16 cellular contexts compared by ENCODE assay signal in genomic region chr3:195179782-195180489, GRCh38.
A peak's percentile ranks its signal among the peaks of the same experiment; 100 is the strongest.
DNase-seq lines count a peak whose midpoint lies in the region; ATAC-seq, FAIRE-seq and TF ChIP-seq lines count a peak whose summit lies in the region.
"Had no signal": no experiment of that assay in that cellular context is flagged by ENCODE, and none has a peak within 500 bp of the region (broad histone marks: within the 10 kb centered on the region; RNA-seq: fewer than 3 reads in every experiment).

No MANE protein-coding gene starts in this region.

- H3K4me3 Mint-ChIP-seq in CD14-positive monocyte: peak overlapping the region; percentile 37 to 74
- H3K4me3 Mint-ChIP-seq: activated naive CD8-positive, alpha-beta T cell treated with anti-CD3 and anti-CD28 coated beads, Interleukin-2, amount 10 ng/mL, durations not matched to agents 7 days and 5 days; type B pancreatic cell had no signal

- H3K9ac ChIP-seq in K562 (ENCODE audit: insufficient read depth in 1 of 2, low read depth in 2 of 2, low read length in 2 of 2): peak overlapping the region; percentile 55 to 75
- no peak overlapping the region for H3K9ac ChIP-seq in parathyroid adenoma

- in situ Hi-C loops in K562 (cut with MboI): no loop called here

- H2AFZ ChIP-seq in K562 (ENCODE audit: low read depth, low read length) (peak overlapping the region; percentile 76), parathyroid adenoma (peak overlapping the region; percentile 88)

- CTCF ChIA-PET in K562 (lab: Yijun Ruan, JAX; ENCODE audit: low intra/inter-chr PET ratio): no interaction called here

- no TSS peak for BruUV-seq in K562 (replicated peaks; lab: Mats Ljungman, UMichigan)

- H3K27ac Mint-ChIP-seq in CD14-positive monocyte: peak overlapping the region in 2 of 7 donors; percentile 36 to 57
- H3K27ac Mint-ChIP-seq: activated naive CD8-positive, alpha-beta T cell treated with anti-CD3 and anti-CD28 coated beads, Interleukin-2, amount 10 ng/mL, durations not matched to agents 7 days and 5 days; type B pancreatic cell had no signal

- H3K4me1 Mint-ChIP-seq in CD14-positive monocyte: peaks cover 40% of the 10 kb centered on the region

- WGBS in K562 (ENCODE audit: insufficient coverage, low coverage, missing lambda C conversion rate): 68% methylated on average over 24 of the region's 24 CpGs

- peaks cover 51% of the 10 kb centered on the region; the same call in 2 of the 3 replicates for H3K79me2 ChIP-seq in K562 (ENCODE audit: control insufficient read depth, insufficient read depth, low read length)
- peaks cover 31% of the 10 kb centered on the region for H3K79me2 ChIP-seq in parathyroid adenoma

- TF ChIP-seq EP300 in K562 (IDR thresholded peaks at IDR 0.05; ENCODE audit: low read length): no peak

- H3K4me1 ChIP-seq in K562 (replicated peaks in 1 of 2; ENCODE audit: control insufficient read depth in 2 of 2, insufficient read depth in 2 of 2, low read length in 2 of 2) (peaks cover 47 to 73% of the 10 kb centered on the region in 2 experiments), right atrium auricular region (peaks cover 0 to 51% of the 10 kb centered on the region in 2 donors), parathyroid adenoma (peaks cover 26% of the 10 kb centered on the region)
- H3K4me1 ChIP-seq: SJCRH30 had no signal

- no peaks in the 10 kb centered on the region for H4K20me1 ChIP-seq in K562 (replicated peaks; ENCODE audit: control insufficient read depth, insufficient read depth, low read length)

- peak overlapping the region; percentile 72 for H3K27ac ChIP-seq in K562 (ENCODE audit: extremely low read depth, low read depth, low read length)
- H3K27ac ChIP-seq in right atrium auricular region: peak overlapping the region; percentile 43 to 45
- H3K27ac ChIP-seq in parathyroid adenoma: peak overlapping the region; percentile 55
- H3K27ac ChIP-seq: foreskin keratinocyte, SJCRH30 had no signal

- ATAC-seq in K562 (peak; percentile 30), GM21737 (IDR thresholded peaks at IDR 0.05; ENCODE audit: unreplicated experiment) (no peak), HG03108 (IDR thresholded peaks at IDR 0.05; ENCODE audit: unreplicated experiment) (no peak)
- ATAC-seq in activated CD4-positive, CD25-positive, alpha-beta regulatory T cell treated with anti-CD3 and anti-CD28 coated beads, Interleukin-2, amount 50 U/mL, for 24 hours: no peak
- ATAC-seq: foreskin keratinocyte had no signal

- no peaks in the 10 kb centered on the region for H3K9me3 ChIP-seq in K562 (replicated peaks; ENCODE audit: control insufficient read depth, insufficient read depth, low read depth, low read length)
- no peaks in the 10 kb centered on the region for H3K9me3 ChIP-seq in right atrium auricular region
- no peaks in the 10 kb centered on the region for H3K9me3 ChIP-seq in parathyroid adenoma (ENCODE audit: control insufficient read depth, low read length)
- H3K9me3 ChIP-seq: SJCRH30 had no signal

- peaks cover 0 to 3% (median 2%) of the 10 kb centered on the region in 7 donors for H3K9me3 Mint-ChIP-seq in CD14-positive monocyte
- H3K9me3 Mint-ChIP-seq: activated naive CD8-positive, alpha-beta T cell treated with anti-CD3 and anti-CD28 coated beads, Interleukin-2, amount 10 ng/mL, durations not matched to agents 7 days and 5 days had no signal

- FAIRE-seq in K562 (lab: Jason Lieb, UNC): no peak
- FAIRE-seq: keratinocyte had no signal

- no peak for TF ChIP-seq RAD21 in K562 (CRISPR knock-in tag; conservative IDR thresholded peaks at IDR 0.05 in 1 of 2, IDR thresholded peaks at IDR 0.05 in 1 of 2)

- DNase-seq in CD14-positive monocyte (ENCODE audit: low spot score) (no peak), K562 (ENCODE audit: extremely low read depth in 1 of 4, low spot score in 3 of 4) (no peak), right atrium auricular region (ENCODE audit: low spot score) (no peak), DMS79 (lab: John Stamatoyannopoulos, UW) (no peak)
- DNase-seq: activated naive CD8-positive, alpha-beta T cell treated with anti-CD3 and anti-CD28 coated beads, Interleukin-2, amount 10 ng/mL, durations not matched to agents 7 days and 5 days; DMS53; foreskin keratinocyte; NCI-H187 treated with DMSO at 0.1 percent for 48 hours; SJCRH30; stimulated activated CD4-positive, alpha-beta T cell treated with anti-CD3 and anti-CD28 coated beads, Interleukin-15, amount 100 ng/mL, for 24 hours had no signal

- peak overlapping the region; percentile 53 for H3K4me2 ChIP-seq in K562 (ENCODE audit: insufficient read depth, low read length)
- H3K4me2 ChIP-seq in parathyroid adenoma (ENCODE audit: low read length): peak overlapping the region; percentile 41

- POLR2A ChIA-PET in K562 (lab: Yijun Ruan, JAX): interaction anchor here (0.7 to 2.5 kb wide), 4 partner anchors 8 to 30 kb away, joined by 3 to 20 read pairs (median 4); no protein-coding TSS in a partner anchor

- peaks cover 17 to 27% of the 10 kb centered on the region in 2 donors for H3K36me3 Mint-ChIP-seq in CD14-positive monocyte

- H3K4me3 ChIP-seq in K562: no peak overlapping the region
- no peak overlapping the region for H3K4me3 ChIP-seq in right atrium auricular region
- peak overlapping the region; percentile 20 for H3K4me3 ChIP-seq in parathyroid adenoma (ENCODE audit: low read depth, low read length)
- H3K4me3 ChIP-seq: SJCRH30 had no signal

- H3K36me3 ChIP-seq in K562 (ENCODE audit: control insufficient read depth, insufficient read depth, low read length) (peaks cover 5% of the 10 kb centered on the region; the same call in 2 of the 3 replicates), right atrium auricular region (peaks cover 3% of the 10 kb centered on the region), parathyroid adenoma (ENCODE audit: control insufficient read depth, insufficient read depth, low read length) (no peaks in the 10 kb centered on the region)
- H3K36me3 ChIP-seq: SJCRH30 had no signal

- intact Hi-C loops in CD14-positive monocyte (cut with micrococcal nuclease): no loop called here
- intact Hi-C loops in K562 (cut with micrococcal nuclease): loop anchor here (10.0 kb wide), 1 partner anchor 65 kb away; no protein-coding TSS in a partner anchor

- H3K27me3 Mint-ChIP-seq in CD14-positive monocyte (ENCODE audit: low read depth in 3 of 3): peaks cover 3 to 5% (median 4%) of the 10 kb centered on the region in 3 donors
- H3K27me3 Mint-ChIP-seq: activated naive CD8-positive, alpha-beta T cell treated with anti-CD3 and anti-CD28 coated beads, Interleukin-2, amount 10 ng/mL, durations not matched to agents 7 days and 5 days; type B pancreatic cell had no signal

- peaks cover 4% of the 10 kb centered on the region for H3K9me1 ChIP-seq in K562 (ENCODE audit: control insufficient read depth, insufficient read depth, low read length)

- no peaks in the 10 kb centered on the region for H3K27me3 ChIP-seq in K562 (ENCODE audit: control insufficient read depth in 2 of 2, insufficient read depth in 2 of 2, low read length in 2 of 2)
- H3K27me3 ChIP-seq in right atrium auricular region: no peaks in the 10 kb centered on the region
- H3K27me3 ChIP-seq in parathyroid adenoma (ENCODE audit: control insufficient read depth, insufficient read depth, low read length): no peaks in the 10 kb centered on the region
- H3K27me3 ChIP-seq: foreskin keratinocyte, SJCRH30 had no signal

- no peak for TF ChIP-seq POLR2A in K562 (conservative IDR thresholded peaks at IDR 0.05)

- TF ChIP-seq CTCF in CD14-positive monocyte (IDR thresholded peaks at IDR 0.05): no peak
- TF ChIP-seq CTCF in K562 (IDR thresholded peaks at IDR 0.05 in 2 of 3, conservative IDR thresholded peaks at IDR 0.05 in 1 of 3; ENCODE audit: insufficient read depth in 2 of 3, low read depth in 1 of 3, low read length in 3 of 3): no peak
- TF ChIP-seq CTCF in right atrium auricular region (IDR thresholded peaks at IDR 0.05): no peak
- TF ChIP-seq CTCF in parathyroid adenoma (IDR thresholded peaks at IDR 0.05): no peak

TF ChIP-seq in K562, 482 proteins besides CTCF, POLR2A, EP300 and RAD21 (continues in another document):
- TF ChIP-seq RBFOX2 (IDR thresholded peaks at IDR 0.05; ENCODE audit: low read depth, low read length) (peak; percentile 63; the same call in 1 of the 2 replicates), PHF8 (IDR thresholded peaks at IDR 0.05; ENCODE audit: borderline replicate concordance, low read length) (peak; percentile 34; the same call in 1 of the 2 replicates), PRDM10 (IDR thresholded peaks at IDR 0.05; ENCODE audit: partially characterized antibody) (peak; percentile 17), ZBTB17 (CRISPR knock-in tag; IDR thresholded peaks at IDR 0.05) (peak; percentile 56; the same call in 1 of the 2 replicates)
